ENCODE assay signal across 9 cellular contexts in genomic region chr1:207698822-207699483, GRCh38. TPM values are rescaled to one million over a fixed set of nuclear protein-coding genes. Genes with fewer than 3 reads are reported as not detected.
DNase-seq lines count a peak whose midpoint lies in the region; ATAC-seq, FAIRE-seq and TF ChIP-seq lines count a peak whose summit lies in the region.
"Had no signal": no experiment of that assay in that cellular context is flagged by ENCODE, and none has a peak within 500 bp of the region (broad histone marks: within the 10 kb centered on the region; RNA-seq: fewer than 3 reads in every experiment).

No MANE protein-coding gene starts in this region.

- peaks cover 2% of the 10 kb centered on the region for H3K27me3 ChIP-seq in astrocyte (ENCODE audit: insufficient read depth, low read length)

- peak; percentile 75 for FAIRE-seq in RCC 7860 (lab: Jason Lieb, UNC)
- peak; percentile 55 for FAIRE-seq in astrocyte (lab: Jason Lieb, UNC)
- FAIRE-seq in GM12892 (lab: Jason Lieb, UNC) = no peak

- H3K27ac Mint-ChIP-seq in astrocyte (ENCODE audit: unreplicated experiment) = no peak overlapping the region

- peaks cover 2% of the 10 kb centered on the region for H3K27me3 Mint-ChIP-seq in astrocyte (ENCODE audit: low read depth, unreplicated experiment)

- ATAC-seq in GM21526 (IDR thresholded peaks at IDR 0.05; ENCODE audit: low FRiP score, unreplicated experiment) = no peak

- DNase-seq in D341Med (ENCODE audit: low spot score) = peak; percentile 51
- peak; percentile 66 for DNase-seq in HT1080 (ENCODE audit: low read depth)
- DNase-seq in RCC 7860 (ENCODE audit: low spot score) = peak; percentile 62
- DNase-seq in astrocyte (ENCODE audit: low read depth) = peak; percentile 27
- DNase-seq in iPS-NIHi11 (ENCODE audit: low spot score) = peak; percentile 30
- DNase-seq in stimulated activated CD4-positive, alpha-beta T cell treated with anti-CD3 and anti-CD28 coated beads, Interleukin-12 subunit alpha, Interleukin-12 subunit beta, amount 100 ng/mL, for 48 hours (ENCODE audit: low read depth in 2 of 3, low spot score in 1 of 3) = peak; percentile 11 to 34 (median 15)
- DNase-seq in GM12892 (ENCODE audit: insufficient read length) = no peak

- H3K36me3 Mint-ChIP-seq in astrocyte (ENCODE audit: low read depth, unreplicated experiment) = no peaks in the 10 kb centered on the region

- TF ChIP-seq POLR2A in GM12892 (IDR thresholded peaks at IDR 0.05; ENCODE audit: low read depth, low read length) = no peak

- H3K9ac ChIP-seq in astrocyte (ENCODE audit: low read length) = no peak overlapping the region

- H3K4me1 Mint-ChIP-seq in astrocyte (ENCODE audit: low read depth, unreplicated experiment) = peaks cover 2% of the 10 kb centered on the region

- H3K4me1 ChIP-seq in astrocyte (ENCODE audit: insufficient read depth, low read length) = no peaks in the 10 kb centered on the region

- no peaks in the 10 kb centered on the region for H4K20me1 ChIP-seq in astrocyte (ENCODE audit: insufficient read depth, low read length)

- no peaks in the 10 kb centered on the region for H3K36me3 ChIP-seq in astrocyte (ENCODE audit: insufficient read depth, low read length)

- no peaks in the 10 kb centered on the region for H3K9me3 Mint-ChIP-seq in astrocyte (ENCODE audit: unreplicated experiment)

- H2AFZ ChIP-seq in astrocyte (ENCODE audit: low read depth, low read length) = no peak overlapping the region

- H3K79me2 ChIP-seq in astrocyte (ENCODE audit: insufficient read depth, low read length) = no peaks in the 10 kb centered on the region

- no peak overlapping the region for H3K27ac ChIP-seq in astrocyte (ENCODE audit: low read depth, low read length)

- no peaks in the 10 kb centered on the region for H3K9me3 ChIP-seq in astrocyte (ENCODE audit: insufficient read depth, low read depth, low read length)

- peak; percentile 62 for TF ChIP-seq CTCF in astrocyte (IDR thresholded peaks at IDR 0.05; ENCODE audit: insufficient read depth, low read depth, low read length)

- H3K4me3 Mint-ChIP-seq in astrocyte (ENCODE audit: unreplicated experiment) = no peak overlapping the region

- no peak overlapping the region for H3K4me3 ChIP-seq in astrocyte (ENCODE audit: insufficient read depth, low read depth, low read length)

- no peak overlapping the region for H3K4me2 ChIP-seq in astrocyte (ENCODE audit: low read length)

RNA-seq across cellular contexts. Expression of gene CD46, which starts 52.9 kb away (rescaled TPM):
- 50.3 and 56.7 TPM in 2 replicates for total RNA-seq in HT1080 (2014; rRNA removed; shearing (Covaris generic))
- polyA plus RNA-seq in HT1080 (2015; cell fraction: cytosol; rRNA removed) = 91.6 and 108 TPM in 2 replicates
- 526 and 613 TPM in 2 replicates for polyA plus RNA-seq in HT1080 (2015; cell fraction: nucleus; rRNA removed)
- total RNA-seq in astrocyte = 175 and 176 TPM in 2 replicates
- polyA plus RNA-seq in GM12892 (2012; ENCODE audit: missing spikeins) = 96.6 TPM

RNA-seq across cellular contexts. Expression of gene CR1L, which starts 54.0 kb away (rescaled TPM):
- not detected in 2 replicates for total RNA-seq in HT1080 (2014; rRNA removed; shearing (Covaris generic))
- polyA plus RNA-seq in HT1080 (2015; cell fraction: cytosol; rRNA removed) = not detected in 2 replicates
- polyA plus RNA-seq in HT1080 (2015; cell fraction: nucleus; rRNA removed) = not detected in 2 replicates
- not detected in 2 replicates for total RNA-seq in astrocyte
- 1.1 TPM for polyA plus RNA-seq in GM12892 (2012; ENCODE audit: missing spikeins)
- total RNA-seq: T-helper 2 cell treated with Interferon-gamma antibody and Interleukin-4, amounts not matched to agents 100 ng/mL and 5 ng/mL, for 36 hours had no signal
